In the genomic region with DNA sequence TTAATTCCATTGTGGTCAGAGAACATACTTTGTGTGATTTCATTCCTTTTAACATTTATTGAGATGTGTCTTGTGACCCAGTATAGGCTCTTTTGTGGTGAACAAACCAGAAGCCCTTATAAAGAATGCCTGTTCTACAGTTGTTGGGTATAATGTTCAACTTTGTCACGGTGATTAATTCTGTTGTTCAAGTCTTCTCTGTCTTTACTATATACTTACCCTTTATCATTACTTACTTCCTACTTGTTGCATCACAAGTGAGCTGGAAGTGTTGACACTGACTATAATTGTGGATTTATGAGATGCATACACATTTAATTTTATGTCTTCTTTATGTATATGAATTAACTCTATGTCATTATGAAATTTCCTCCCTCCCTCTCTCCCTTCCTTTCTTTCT, we compare ENCODE assay signal across 15 cellular contexts.
"Had no signal": no experiment of that assay in that cellular context is flagged by ENCODE, and none has a peak within 500 bp of the region (broad histone marks: within the 10 kb centered on the region; RNA-seq: fewer than 3 reads in every experiment).

No MANE protein-coding gene starts in this region.

- H3K4me1 ChIP-seq: ascending aorta, foreskin keratinocyte, sigmoid colon, suprapubic skin, upper lobe of left lung had no signal

- H3K9me3 ChIP-seq: ascending aorta, left lung, sigmoid colon, suprapubic skin, upper lobe of left lung had no signal

- DNase-seq: activated CD4-positive, alpha-beta memory T cell treated with anti-CD3 and anti-CD28 coated beads for 36 hours; activated CD4-positive, CD25-positive, alpha-beta regulatory T cell treated with anti-CD3 and anti-CD28 coated beads, Interleukin-2, amount 50 U/mL, for 72 hours; activated T-cell treated with anti-CD3 and anti-CD28 coated beads, Interleukin-2, amount 50 U/mL, for 72 hours; dorsolateral prefrontal cortex; foreskin keratinocyte; head of caudate nucleus; left lung; occipital lobe; sigmoid colon; stimulated activated CD4-positive, alpha-beta T cell treated with anti-CD3 and anti-CD28 coated beads, Interleukin-2, amount 100 ng/mL, for 48 hours; stimulated activated naive CD8-positive, alpha-beta T cell treated with anti-CD3 and anti-CD28 coated beads, Interleukin-15, Interleukin-2, amounts not matched to agents 100 U/mL and 50 U/mL, for 24 hours; upper lobe of left lung had no signal

- H3K27ac ChIP-seq: ascending aorta, dorsolateral prefrontal cortex, foreskin keratinocyte, left lung, sigmoid colon, suprapubic skin, upper lobe of left lung had no signal

- H3K36me3 ChIP-seq: ascending aorta, left lung, sigmoid colon, suprapubic skin, upper lobe of left lung had no signal

- H3K27me3 ChIP-seq: ascending aorta, dorsolateral prefrontal cortex, foreskin keratinocyte, left lung, sigmoid colon, suprapubic skin, upper lobe of left lung had no signal

- ATAC-seq: activated T-cell treated with anti-CD3 and anti-CD28 coated beads, Interleukin-2, amount 50 U/mL, for 72 hours; foreskin keratinocyte; left lung; natural killer cell treated with Interleukin-12 subunit alpha and Interleukin-12 subunit beta and Interleukin-15 and Interleukin-18, amount 100 ng/mL, for 72 hours; stimulated activated naive CD8-positive, alpha-beta T cell treated with anti-CD3 and anti-CD28 coated beads, Interleukin-15, Interleukin-2, amounts not matched to agents 100 U/mL and 50 U/mL, for 24 hours had no signal

- H3K4me3 ChIP-seq: ascending aorta, dorsolateral prefrontal cortex, left lung, sigmoid colon, suprapubic skin, upper lobe of left lung had no signal
